ENCODE assay signal across 23 cellular contexts in genomic region chr9:33858346-33858869, GRCh38. TPM values are rescaled to one million over a fixed set of nuclear protein-coding genes. Genes with fewer than 3 reads are reported as not detected.
DNase-seq lines count a peak whose midpoint lies in the region; ATAC-seq and TF ChIP-seq lines count a peak whose summit lies in the region.
"Had no signal": no experiment of that assay in that cellular context is flagged by ENCODE, and none has a peak within 500 bp of the region (broad histone marks: within the 10 kb centered on the region; RNA-seq: fewer than 3 reads in every experiment).

No MANE protein-coding gene starts in this region.

- CTCF ChIA-PET in CD4-positive, alpha-beta T cell (lab: Charles Lee) = interaction anchor here (0.6 kb wide), 1 partner anchor 36 kb away, joined by 3 read pairs; no protein-coding TSS in a partner anchor

- H4K20me1 ChIP-seq in SU-DHL-6 (ENCODE audit: low read depth, low read length) (no peaks in the 10 kb centered on the region), fibroblast of lung (ENCODE audit: control insufficient read depth, extremely low read depth, insufficient read depth, low read length) (peaks cover 2% of the 10 kb centered on the region)

- H3K9ac ChIP-seq in SU-DHL-6 (ENCODE audit: low read length) = peak overlapping the region; percentile 9; the same call in 1 of the 2 replicates
- H3K9ac ChIP-seq in fibroblast of lung (ENCODE audit: insufficient read depth, low read length) = no peak overlapping the region

- no peak overlapping the region for H3K4me3 Mint-ChIP-seq in CD4-positive, alpha-beta T cell
- H3K4me3 Mint-ChIP-seq: activated naive CD4-positive, alpha-beta T cell treated with anti-CD3 and anti-CD28 coated beads, Interleukin-2, amount 10 ng/mL, durations not matched to agents 7 days and 5 days; CD8-positive, alpha-beta T cell; dendritic cell treated with granulocyte-macrophage colony-stimulating factor and Interleukin-4, amounts not matched to agents 40 ng/mL and 50 ng/mL, for 4 days had no signal

- H3K9me3 ChIP-seq in SU-DHL-6 (ENCODE audit: insufficient read depth, low read length) (no peaks in the 10 kb centered on the region), fibroblast of lung (ENCODE audit: control insufficient read depth, insufficient read depth, low read depth, low read length) (no peaks in the 10 kb centered on the region)
- H3K9me3 ChIP-seq in CD4-positive, alpha-beta T cell (ENCODE audit: control insufficient read depth, low read length) = no peaks in the 10 kb centered on the region
- H3K9me3 ChIP-seq: body of pancreas, right lobe of liver, transverse colon had no signal

- POLR2A ChIA-PET in CD4-positive, alpha-beta T cell (lab: Charles Lee) = interaction anchor here (0.6 to 0.7 kb wide), 2 partner anchors 42 to 780 kb away, joined by 3 read pairs; no protein-coding TSS in a partner anchor

- H3K9me2 ChIP-seq in SU-DHL-6 (replicated peaks; ENCODE audit: insufficient read depth, low read length) = no peaks in the 10 kb centered on the region

- H3K9me3 Mint-ChIP-seq in CD4-positive, alpha-beta T cell = no peaks in the 10 kb centered on the region
- H3K9me3 Mint-ChIP-seq: activated naive CD4-positive, alpha-beta T cell treated with anti-CD3 and anti-CD28 coated beads, Interleukin-2, amount 10 ng/mL, durations not matched to agents 7 days and 5 days; CD8-positive, alpha-beta T cell; dendritic cell treated with granulocyte-macrophage colony-stimulating factor and Interleukin-4, amounts not matched to agents 40 ng/mL and 50 ng/mL, for 4 days had no signal

- peaks cover 38% of the 10 kb centered on the region for H3K36me3 Mint-ChIP-seq in CD4-positive, alpha-beta T cell (ENCODE audit: low read depth)

- H3K27me3 ChIP-seq in SU-DHL-6 (ENCODE audit: low read length) = no peaks in the 10 kb centered on the region
- H3K27me3 ChIP-seq in fibroblast of lung (ENCODE audit: control insufficient read depth, insufficient read depth, low read length) = no peaks in the 10 kb centered on the region
- no peaks in the 10 kb centered on the region for H3K27me3 ChIP-seq in CD4-positive, alpha-beta T cell (ENCODE audit: control insufficient read depth, insufficient read depth, low read length)
- H3K27me3 ChIP-seq: body of pancreas, right lobe of liver, transverse colon had no signal

- no peak overlapping the region for H2AFZ ChIP-seq in SU-DHL-6 (ENCODE audit: low read depth, low read length, severe bottlenecking)
- no peak overlapping the region for H2AFZ ChIP-seq in fibroblast of lung (ENCODE audit: low read length)

- 0 out of 2 replicates have a peak overlapping the region, but pooled peaks have one; percentile 8 for H3K27ac ChIP-seq in 22Rv1
- H3K27ac ChIP-seq in SU-DHL-6 (ENCODE audit: low read depth, low read length) = peak overlapping the region; percentile 96
- peak overlapping the region; percentile 34 for H3K27ac ChIP-seq in fibroblast of lung (ENCODE audit: insufficient read depth, low read length)
- H3K27ac ChIP-seq in CD4-positive, alpha-beta T cell (ENCODE audit: low read depth, low read length) = no peak overlapping the region
- H3K27ac ChIP-seq: epithelial cell of prostate, right lobe of liver, transverse colon, WERI-Rb-1 had no signal

- H3K27ac Mint-ChIP-seq in CD4-positive, alpha-beta T cell = no peak overlapping the region
- H3K27ac Mint-ChIP-seq: activated naive CD4-positive, alpha-beta T cell treated with anti-CD3 and anti-CD28 coated beads, Interleukin-2, amount 10 ng/mL, durations not matched to agents 7 days and 5 days; CD8-positive, alpha-beta T cell; dendritic cell treated with granulocyte-macrophage colony-stimulating factor and Interleukin-4, amounts not matched to agents 40 ng/mL and 50 ng/mL, for 4 days had no signal

- DNase-seq in HCEC 1CT = peak; percentile 49
- peak; percentile 20 to 49 for DNase-seq in fibroblast of lung (ENCODE audit: low read depth in 2 of 2)
- DNase-seq in CD4-positive, alpha-beta T cell = no peak
- DNase-seq: activated CD4-positive, alpha-beta T cell treated with anti-CD3 and anti-CD28 coated beads, Interleukin-2, amount 50 U/mL, for 48 hours; activated naive CD4-positive, alpha-beta T cell treated with anti-CD3 and anti-CD28 coated beads, Interleukin-2, amount 10 ng/mL, durations not matched to agents 7 days and 5 days; body of pancreas; CD8-positive, alpha-beta T cell; left ventricle myocardium superior; NCI-H1417 treated with DMSO at 0.1 percent for 48 hours; NCI-H774; occipital lobe; right lobe of liver; stimulated activated naive CD4-positive, alpha-beta T cell treated with Interleukin-2 at 50 U/mL for 16 hours; SW 1271; transverse colon; WERI-Rb-1 had no signal

- no peak overlapping the region for H3K4me3 ChIP-seq in SU-DHL-6 (ENCODE audit: insufficient read depth, low read length, poor library complexity, severe bottlenecking)
- H3K4me3 ChIP-seq in fibroblast of lung (replicated peaks in 1 of 4; ENCODE audit: control extremely low read depth in 1 of 4, insufficient read depth in 1 of 4, low read depth in 3 of 4, low read length in 4 of 4) = no peak overlapping the region
- H3K4me3 ChIP-seq: body of pancreas, right lobe of liver, transverse colon had no signal

- peaks cover 4% of the 10 kb centered on the region for H3K4me1 ChIP-seq in fibroblast of lung (ENCODE audit: control insufficient read depth, extremely low read depth, insufficient read depth, low read length)

- intact Hi-C loops in CD4-positive, alpha-beta T cell (cut with DNase I, micrococcal nuclease) = no loop called here

- ATAC-seq in GM21723 (IDR thresholded peaks at IDR 0.05; ENCODE audit: unreplicated experiment) (no peak), HG02970 (IDR thresholded peaks at IDR 0.05; ENCODE audit: low FRiP score, unreplicated experiment) (no peak), GM19351 (IDR thresholded peaks at IDR 0.05; ENCODE audit: unreplicated experiment) (no peak)
- no peak for ATAC-seq in CD4-positive, alpha-beta T cell (ENCODE audit: poor library complexity)
- ATAC-seq: body of pancreas; CD8-positive, alpha-beta T cell; left ventricle myocardium superior; right lobe of liver had no signal

- peaks cover 88% of the 10 kb centered on the region for H3F3A ChIP-seq in SU-DHL-6 (ENCODE audit: insufficient read depth)

- H3K36me3 ChIP-seq in SU-DHL-6 (ENCODE audit: low read length) (0 out of 2 replicates have a peak, but pooled peaks cover 10% of the 10 kb centered on the region), fibroblast of lung (ENCODE audit: control insufficient read depth, insufficient read depth, low read length) (no peaks in the 10 kb centered on the region)
- H3K36me3 ChIP-seq: right lobe of liver, transverse colon had no signal

- H3K27me3 Mint-ChIP-seq in CD4-positive, alpha-beta T cell = no peaks in the 10 kb centered on the region
- H3K27me3 Mint-ChIP-seq: activated naive CD4-positive, alpha-beta T cell treated with anti-CD3 and anti-CD28 coated beads, Interleukin-2, amount 10 ng/mL, durations not matched to agents 7 days and 5 days; dendritic cell treated with granulocyte-macrophage colony-stimulating factor and Interleukin-4, amounts not matched to agents 40 ng/mL and 50 ng/mL, for 4 days had no signal

- peak overlapping the region; percentile 67 for H3K4me2 ChIP-seq in SU-DHL-6 (ENCODE audit: low read depth, low read length, poor library complexity, severe bottlenecking)
- H3K4me2 ChIP-seq in fibroblast of lung (ENCODE audit: extremely low read depth, insufficient read depth, low read length) = peak overlapping the region; percentile 3

- peaks cover 51% of the 10 kb centered on the region for H3K4me1 Mint-ChIP-seq in CD4-positive, alpha-beta T cell (ENCODE audit: low read depth)

- no peak for TF ChIP-seq CTCF in 22Rv1 (IDR thresholded peaks at IDR 0.05)
- TF ChIP-seq CTCF in SU-DHL-6 (IDR thresholded peaks at IDR 0.05; ENCODE audit: insufficient read depth, low read length, poor library complexity, severe bottlenecking) = no peak
- TF ChIP-seq CTCF in fibroblast of lung (conservative IDR thresholded peaks at IDR 0.05 in 1 of 2, IDR thresholded peaks at IDR 0.05 in 1 of 2; ENCODE audit: low read depth in 1 of 2, low read length in 2 of 2) = no peak
- no peak for TF ChIP-seq CTCF in CD4-positive, alpha-beta T cell (IDR thresholded peaks at IDR 0.05)

- H3K79me2 ChIP-seq in SU-DHL-6 (ENCODE audit: insufficient read depth, low read length) (peaks cover 95% of the 10 kb centered on the region), fibroblast of lung (ENCODE audit: control insufficient read depth, insufficient read depth, low read length) (peaks cover 86% of the 10 kb centered on the region)

RNA-seq across cellular contexts. Expression of gene UBE2R2, which starts 41.4 kb away (rescaled TPM):
- total RNA-seq in fibroblast of lung = 16.7 and 23.9 TPM in 2 replicates
- 52.5 and 57.1 TPM in 2 replicates for polyA plus RNA-seq in fibroblast of lung
- 44.7 and 50.8 TPM in 2 replicates for polyA plus RNA-seq in fibroblast of lung (2012)
- 15.1 and 24.3 TPM in 2 replicates for polyA minus RNA-seq in fibroblast of lung (ENCODE audit: low replicate concordance)
- 10 to 100 TPM; 22.7 to 24.5 TPM for total RNA-seq in CD4-positive, alpha-beta T cell

Comparison
In these comparisons a context has a peak if more than half of its experiments do, and no peak if none do; other contexts are left out.
1. DNase-seq: peak in HCEC 1CT (single experiment) and fibroblast of lung (2 of 2); none in CD4-positive, alpha-beta T cell (0 of 10).